Comparison of ENCODE assay signal across 9 cellular contexts in the genomic region with DNA sequence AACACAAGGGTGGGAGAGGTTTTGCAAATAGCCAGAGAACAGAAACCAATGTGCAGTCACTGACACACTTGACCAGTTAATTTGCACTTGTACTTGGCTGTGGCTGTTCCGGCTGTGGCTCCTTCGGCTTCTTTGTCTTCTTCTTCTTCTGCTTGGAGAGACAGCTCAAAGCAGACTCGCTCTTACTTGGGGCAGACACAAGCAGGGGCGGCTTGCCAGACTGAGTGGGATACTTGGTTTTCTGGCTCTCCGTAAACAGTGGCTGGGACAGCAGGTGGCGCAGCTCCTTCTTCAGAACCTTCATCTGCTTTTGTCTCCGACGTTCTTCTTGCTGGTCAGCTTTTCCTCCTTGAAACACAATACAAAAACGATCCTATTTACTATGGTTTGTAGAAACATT.
DNase-seq lines count a peak whose midpoint lies in the region; ATAC-seq and TF ChIP-seq lines count a peak whose summit lies in the region.
"Had no signal": no experiment of that assay in that cellular context is flagged by ENCODE, and none has a peak within 500 bp of the region (broad histone marks: within the 10 kb centered on the region; RNA-seq: fewer than 3 reads in every experiment).

No MANE protein-coding gene starts in this region.

- H3K27ac ChIP-seq in MM.1S (ENCODE audit: low read length): no peak overlapping the region
- H3K27ac ChIP-seq: thoracic aorta had no signal

- H3K4me1 ChIP-seq in MM.1S (ENCODE audit: low read length): peaks cover 16% of the 10 kb centered on the region

- H3K9ac ChIP-seq in MM.1S (ENCODE audit: low read length): no peak overlapping the region

- H4K20me1 ChIP-seq in MM.1S (ENCODE audit: insufficient read depth, low read length): no peaks in the 10 kb centered on the region

- no peaks in the 10 kb centered on the region for H3K9me3 ChIP-seq in MM.1S (replicated peaks; ENCODE audit: insufficient read depth, low read length)
- H3K9me3 ChIP-seq: thoracic aorta had no signal

- H3K36me3 ChIP-seq in MM.1S (replicated peaks; ENCODE audit: insufficient read depth, low read length): no peaks in the 10 kb centered on the region

- no peaks in the 10 kb centered on the region for H3K9me2 ChIP-seq in MM.1S (replicated peaks; ENCODE audit: insufficient read depth, low read length)

- H2AFZ ChIP-seq in MM.1S (ENCODE audit: low read length): no peak overlapping the region

- DNase-seq in EL: peak; percentile 31
- DNase-seq in RKO (ENCODE audit: low spot score): peak; percentile 31
- peak; percentile 65 for DNase-seq in fibroblast of mammary gland (ENCODE audit: low read depth)
- DNase-seq in nucleus accumbens (lab: John Stamatoyannopoulos, UW): peak in 44 of 56 donors; percentile 20 to 89 (median 44)
- DNase-seq in NCI-H2196 treated with DMSO at 0.1 percent for 48 hours (lab: John Stamatoyannopoulos, UW; ENCODE audit: unreplicated experiment): no peak
- DNase-seq in activated gamma-delta T cell treated with Interleukin-2 at 50 U/mL for 16 hours: no peak
- DNase-seq in MM.1S: no peak

- H3K4me3 ChIP-seq in fibroblast of mammary gland (ENCODE audit: control insufficient read depth, low read depth, low read length): no peak overlapping the region
- no peak overlapping the region for H3K4me3 ChIP-seq in MM.1S (ENCODE audit: low read length)
- H3K4me3 ChIP-seq: thoracic aorta had no signal

- TF ChIP-seq CTCF in fibroblast of mammary gland (conservative IDR thresholded peaks at IDR 0.05; ENCODE audit: control insufficient read depth, insufficient read depth, low read depth, low read length) (peak; percentile 71), MM.1S (IDR thresholded peaks at IDR 0.05; ENCODE audit: low read length) (no peak)

- peaks cover 4% of the 10 kb centered on the region; the same call in 1 of the 2 replicates for H3F3A ChIP-seq in MM.1S (ENCODE audit: insufficient read depth, low read length)

- H3K27me3 ChIP-seq in MM.1S (replicated peaks; ENCODE audit: insufficient read depth, low read length): no peaks in the 10 kb centered on the region

- no peak for ATAC-seq in HG02798 (IDR thresholded peaks at IDR 0.05; ENCODE audit: poor library complexity, unreplicated experiment)

- H3K4me2 ChIP-seq in MM.1S (ENCODE audit: low read depth, low read length): no peak overlapping the region

- peaks cover 6% of the 10 kb centered on the region for H3K79me2 ChIP-seq in MM.1S (ENCODE audit: low read length)

Comparison
In these comparisons a context has a peak if more than half of its experiments do, and no peak if none do; other contexts are left out.
1. DNase-seq: peak in EL (single experiment), RKO (single experiment), fibroblast of mammary gland (single experiment) and nucleus accumbens (44 of 56); none in NCI-H2196 treated with DMSO at 0.1 percent for 48 hours (single experiment), activated gamma-delta T cell treated with Interleukin-2 at 50 U/mL for 16 hours (single experiment) and MM.1S (single experiment).